In genomic region chr16:49630783-49631182, GRCh38 we compare ENCODE assay signal across 18 cellular contexts.
"Had no signal": no experiment of that assay in that cellular context is flagged by ENCODE, and none has a peak within 500 bp of the region (broad histone marks: within the 10 kb centered on the region; RNA-seq: fewer than 3 reads in every experiment).

No MANE protein-coding gene starts in this region.

- H3K36me3 Mint-ChIP-seq: activated naive CD8-positive, alpha-beta T cell treated with anti-CD3 and anti-CD28 coated beads, Interleukin-2, amount 10 ng/mL, durations not matched to agents 7 days and 5 days had no signal

- H3K4me3 ChIP-seq: colonic mucosa, gastrocnemius medialis, heart left ventricle, ovary, psoas muscle, skin epidermis, thoracic aorta, upper lobe of right lung had no signal

- H3K4me3 Mint-ChIP-seq: activated naive CD8-positive, alpha-beta T cell treated with anti-CD3 and anti-CD28 coated beads, Interleukin-2, amount 10 ng/mL, durations not matched to agents 7 days and 5 days; activated T-helper 17 cell treated with anti-CD3 and anti-CD28 coated beads, Interleukin-2, amount 50 U/mL, for 72 hours; nephron progenitor cell; T-helper 2 cell treated with Interferon-gamma antibody and Interleukin-4, amounts not matched to agents 5 μg/mL and 100 μg/mL, for 36 hours had no signal

- H3K27ac Mint-ChIP-seq: activated naive CD8-positive, alpha-beta T cell treated with anti-CD3 and anti-CD28 coated beads, Interleukin-2, amount 10 ng/mL, durations not matched to agents 7 days and 5 days; activated T-helper 17 cell treated with anti-CD3 and anti-CD28 coated beads, Interleukin-2, amount 50 U/mL, for 72 hours; T-helper 2 cell treated with Interferon-gamma antibody and Interleukin-4, amounts not matched to agents 5 μg/mL and 100 μg/mL, for 36 hours had no signal

- H3K36me3 ChIP-seq: colonic mucosa, ovary, thoracic aorta, upper lobe of right lung had no signal

- DNase-seq: activated CD4-positive, alpha-beta T cell treated with anti-CD3 and anti-CD28 coated beads, Interleukin-2, amount 50 U/mL, for 48 hours; activated naive CD4-positive, alpha-beta T cell treated with Interleukin-2 at 50 U/mL for 16 hours; activated naive CD8-positive, alpha-beta T cell treated with anti-CD3 and anti-CD28 coated beads, Interleukin-2, amount 10 ng/mL, durations not matched to agents 7 days and 5 days; activated T-cell treated with anti-CD3 and anti-CD28 coated beads, Interleukin-2, amount 50 U/mL, for 1 hour; colonic mucosa; gastrocnemius medialis; heart left ventricle; mesendoderm; nephron progenitor cell; psoas muscle; stimulated activated CD4-positive, alpha-beta T cell treated with anti-CD3 and anti-CD28 coated beads, Interleukin-4, amount 100 ng/mL, for 1 hour; upper lobe of right lung had no signal

- H3K4me1 Mint-ChIP-seq: activated naive CD8-positive, alpha-beta T cell treated with anti-CD3 and anti-CD28 coated beads, Interleukin-2, amount 10 ng/mL, durations not matched to agents 7 days and 5 days; activated T-helper 17 cell treated with anti-CD3 and anti-CD28 coated beads, Interleukin-2, amount 50 U/mL, for 72 hours had no signal

- H3K27me3 Mint-ChIP-seq: activated naive CD8-positive, alpha-beta T cell treated with anti-CD3 and anti-CD28 coated beads, Interleukin-2, amount 10 ng/mL, durations not matched to agents 7 days and 5 days; activated T-helper 17 cell treated with anti-CD3 and anti-CD28 coated beads, Interleukin-2, amount 50 U/mL, for 72 hours had no signal

- H3K4me1 ChIP-seq: colonic mucosa, upper lobe of right lung had no signal

- H3K9me3 ChIP-seq: colonic mucosa, gastrocnemius medialis, ovary, psoas muscle, thoracic aorta, upper lobe of right lung had no signal

- H3K27me3 ChIP-seq: colonic mucosa, gastrocnemius medialis, heart left ventricle, ovary, upper lobe of right lung had no signal

- H3K27ac ChIP-seq: colonic mucosa, gastrocnemius medialis, heart left ventricle, ovary, psoas muscle, skin epidermis, thoracic aorta, upper lobe of right lung had no signal

- ATAC-seq: activated T-helper 17 cell treated with anti-CD3 and anti-CD28 coated beads, Interleukin-2, amount 50 U/mL, for 72 hours; esophagus mucosa; gastrocnemius medialis; upper lobe of right lung had no signal

- H3K9me3 Mint-ChIP-seq: activated naive CD8-positive, alpha-beta T cell treated with anti-CD3 and anti-CD28 coated beads, Interleukin-2, amount 10 ng/mL, durations not matched to agents 7 days and 5 days; activated T-helper 17 cell treated with anti-CD3 and anti-CD28 coated beads, Interleukin-2, amount 50 U/mL, for 72 hours; nephron progenitor cell; T-helper 2 cell treated with Interferon-gamma antibody and Interleukin-4, amounts not matched to agents 5 μg/mL and 100 μg/mL, for 36 hours had no signal
